9 cellular contexts compared by ENCODE assay signal in the genomic region with DNA sequence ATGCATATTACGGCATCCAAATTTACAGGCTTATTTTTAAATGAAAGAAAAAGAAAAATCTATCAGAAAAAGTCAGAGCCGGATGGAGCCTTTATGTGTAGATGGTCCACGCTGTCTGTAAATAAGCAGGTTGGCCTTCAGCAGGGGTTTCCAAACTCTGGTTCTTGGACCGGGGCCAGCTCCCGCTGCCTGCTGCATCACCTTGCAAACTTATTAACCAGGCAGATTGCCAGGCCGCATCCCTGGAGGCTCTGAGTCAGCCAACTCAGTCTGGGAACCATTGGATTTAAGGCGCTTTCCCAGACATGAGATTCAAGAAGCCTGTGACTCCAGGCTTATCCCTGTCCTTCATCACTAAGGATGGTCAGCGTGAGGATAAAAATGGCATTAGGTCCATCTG.
A peak's percentile ranks its signal among the peaks of the same experiment; 100 is the strongest.
DNase-seq lines count a peak whose midpoint lies in the region; ATAC-seq and TF ChIP-seq lines count a peak whose summit lies in the region.
"Had no signal": no experiment of that assay in that cellular context is flagged by ENCODE, and none has a peak within 500 bp of the region (broad histone marks: within the 10 kb centered on the region; RNA-seq: fewer than 3 reads in every experiment).

No MANE protein-coding gene starts in this region.

- H3K9me3 ChIP-seq in heart left ventricle, result no peaks in the 10 kb centered on the region
- H3K9me3 ChIP-seq in naive thymus-derived CD4-positive, alpha-beta T cell (ENCODE audit: control insufficient read depth in 2 of 3, low read length in 3 of 3), result no peaks in the 10 kb centered on the region

- H3K36me3 ChIP-seq in heart left ventricle, result no peaks in the 10 kb centered on the region
- H3K36me3 ChIP-seq in naive thymus-derived CD4-positive, alpha-beta T cell (ENCODE audit: control insufficient read depth in 2 of 3, insufficient read depth in 3 of 3, low read length in 3 of 3), result no peaks in the 10 kb centered on the region

- H3K27ac ChIP-seq in heart left ventricle, result no peak overlapping the region
- H3K27ac ChIP-seq in naive thymus-derived CD4-positive, alpha-beta T cell (ENCODE audit: low read depth, low read length), result no peak overlapping the region
- H3K27ac ChIP-seq: 22Rv1 had no signal

- CTCF ChIA-PET in naive thymus-derived CD4-positive, alpha-beta T cell (lab: Charles Lee), result no interaction called here
- CTCF ChIA-PET in GM10248 (lab: Yijun Ruan, JAX), result no interaction called here

- peak; percentile 49 for DNase-seq in SIG-M5 treated with dmso at 0.1 percent for 504 hours (lab: John Stamatoyannopoulos, UW; ENCODE audit: unreplicated experiment)
- no peak for DNase-seq in SIG-M5 (lab: John Stamatoyannopoulos, UW)
- peak; percentile 63 for DNase-seq in RPMI8226
- peak; percentile 87 to 92 (median 90) for DNase-seq in heart left ventricle
- no peak for DNase-seq in naive thymus-derived CD4-positive, alpha-beta T cell
- DNase-seq in GM10248 (ENCODE audit: extremely low spot score), result no peak

- intact Hi-C loops in heart left ventricle (cut with DNase I), result loop anchor here in 2 of 10 donors (5.0 kb wide), 2 partner anchors 42 to 57 kb away; no protein-coding TSS in a partner anchor
- intact Hi-C loops in naive thymus-derived CD4-positive, alpha-beta T cell (cut with micrococcal nuclease), result no loop called here

- 32 to 47% (median 39%) methylated on average over 8 of the region's 8 CpGs for WGBS in heart left ventricle, 4 donors

- peaks cover 0 to 17% (median 3%) of the 10 kb centered on the region in 12 donors for H3K4me1 ChIP-seq in heart left ventricle
- no peaks in the 10 kb centered on the region for H3K4me1 ChIP-seq in naive thymus-derived CD4-positive, alpha-beta T cell (ENCODE audit: control insufficient read depth in 2 of 2, insufficient read depth in 2 of 2, low read length in 2 of 2)

- no peak overlapping the region for H3K27ac Mint-ChIP-seq in naive thymus-derived CD4-positive, alpha-beta T cell

- H3K4me3 ChIP-seq in heart left ventricle, result no peak overlapping the region
- no peak overlapping the region for H3K4me3 ChIP-seq in naive thymus-derived CD4-positive, alpha-beta T cell (ENCODE audit: low read length)

- POLR2A ChIA-PET in naive thymus-derived CD4-positive, alpha-beta T cell (lab: Charles Lee), result no interaction called here
- POLR2A ChIA-PET in GM10248 (lab: Yijun Ruan, JAX), result no interaction called here

- no peaks in the 10 kb centered on the region for H3K27me3 ChIP-seq in heart left ventricle
- H3K27me3 ChIP-seq in naive thymus-derived CD4-positive, alpha-beta T cell (ENCODE audit: control insufficient read depth in 2 of 2, insufficient read depth in 2 of 2, low read length in 2 of 2), result no peaks in the 10 kb centered on the region

- H3K4me3 Mint-ChIP-seq in naive thymus-derived CD4-positive, alpha-beta T cell, result no peak overlapping the region

- no peak for TF ChIP-seq POLR2A in heart left ventricle (IDR thresholded peaks at IDR 0.05)

- no peaks in the 10 kb centered on the region for H3K9me3 Mint-ChIP-seq in naive thymus-derived CD4-positive, alpha-beta T cell

- peaks cover 0 to 43% (median 0%) of the 10 kb centered on the region in 5 donors for H3K27me3 Mint-ChIP-seq in naive thymus-derived CD4-positive, alpha-beta T cell

- TF ChIP-seq CTCF in heart left ventricle (IDR thresholded peaks at IDR 0.05) (no peak), GM10248 (IDR thresholded peaks at IDR 0.05; ENCODE audit: control extremely low read depth, extremely low read depth, low read depth, missing control alignments) (no peak)

- no peaks in the 10 kb centered on the region for H3K36me3 Mint-ChIP-seq in naive thymus-derived CD4-positive, alpha-beta T cell

- peak; percentile 64 to 94 (median 85) for ATAC-seq in heart left ventricle
- no peak for ATAC-seq in naive thymus-derived CD4-positive, alpha-beta T cell
- ATAC-seq in HG02610 (IDR thresholded peaks at IDR 0.05; ENCODE audit: unreplicated experiment), result no peak
- no peak for ATAC-seq in HG03139 (IDR thresholded peaks at IDR 0.05; ENCODE audit: unreplicated experiment)

- no peaks in the 10 kb centered on the region for H3K4me1 Mint-ChIP-seq in naive thymus-derived CD4-positive, alpha-beta T cell

Comparison
In these comparisons a context has a peak if more than half of its experiments do, and no peak if none do; other contexts are left out.
1. DNase-seq: peak in SIG-M5 treated with dmso at 0.1 percent for 504 hours (single experiment), RPMI8226 (single experiment) and heart left ventricle (5 of 5); none in SIG-M5 (single experiment), naive thymus-derived CD4-positive, alpha-beta T cell (0 of 9) and GM10248 (single experiment).
2. ATAC-seq: peak in heart left ventricle (4 of 4); none in naive thymus-derived CD4-positive, alpha-beta T cell (single experiment), HG02610 (single experiment) and HG03139 (single experiment).